15 cellular contexts compared by ENCODE assay signal in genomic region chr15:63835211-63835568, GRCh38. TPM values are rescaled to one million over a fixed set of nuclear protein-coding genes. Genes with fewer than 3 reads are reported as not detected.
A peak's percentile ranks its signal among the peaks of the same experiment; 100 is the strongest.
DNase-seq lines count a peak whose midpoint lies in the region; ATAC-seq, FAIRE-seq and TF ChIP-seq lines count a peak whose summit lies in the region.
"Had no signal": no experiment of that assay in that cellular context is flagged by ENCODE, and none has a peak within 500 bp of the region (broad histone marks: within the 10 kb centered on the region; RNA-seq: fewer than 3 reads in every experiment).

No MANE protein-coding gene starts in this region.

- POLR2A ChIA-PET in HepG2 (lab: Yijun Ruan, JAX) = no interaction called here

- CTCF ChIA-PET in HepG2 (lab: Yijun Ruan, JAX; ENCODE audit: low intra/inter-chr PET ratio, low total read pairs) = no interaction called here

- no peak overlapping the region for H3K4me2 ChIP-seq in HepG2 (ENCODE audit: low read depth, low read length)
- H3K4me2 ChIP-seq in Loucy (ENCODE audit: low read depth, low read length, poor library complexity, severe bottlenecking) = peak overlapping the region; percentile 89

- H3K79me2 ChIP-seq in HepG2 (ENCODE audit: insufficient read depth, low read length) (peaks cover 27% of the 10 kb centered on the region), Loucy (ENCODE audit: insufficient read depth, low read length) (peaks cover 39% of the 10 kb centered on the region)

- H4K20me1 ChIP-seq in HepG2 (ENCODE audit: insufficient read depth, low read length) = no peaks in the 10 kb centered on the region
- peaks cover 18% of the 10 kb centered on the region for H4K20me1 ChIP-seq in Loucy (ENCODE audit: insufficient read depth, low read length, poor library complexity, severe bottlenecking)

- no peaks in the 10 kb centered on the region for H3K9me2 ChIP-seq in Loucy (replicated peaks; ENCODE audit: low read depth, low read length)
- H3K9me2 ChIP-seq: SK-N-SH had no signal

- H2AFZ ChIP-seq in HepG2 (ENCODE audit: low read length) = no peak overlapping the region
- H2AFZ ChIP-seq in Loucy (ENCODE audit: low read length) = no peak overlapping the region

- DNase-seq in HepG2 (ENCODE audit: low spot score) (no peak), right lobe of liver (no peak), erythroblast (lab: John Stamatoyannopoulos, UW) (peak; percentile 35 to 69), HK-2 (ENCODE audit: unreplicated experiment) (no peak)
- DNase-seq: brain microvascular endothelial cell, DMS 273 treated with DMSO at 0.1 percent for 48 hours, H7, NCI-H1436, SK-N-SH, spleen had no signal

- TF ChIP-seq EP300 in HepG2 (IDR thresholded peaks at IDR 0.05; ENCODE audit: low read depth in 2 of 2, low read length in 2 of 2) = no peak
- TF ChIP-seq EP300 in HepG2 (CRISPR knock-in tag; IDR thresholded peaks at IDR 0.05; ENCODE audit: borderline replicate concordance) = no peak

- intact Hi-C loops in HepG2 (cut with micrococcal nuclease; ENCODE audit: unreplicated experiment) (no loop called here), right lobe of liver (cut with DNase I) (no loop called here)

- in situ Hi-C loops in HepG2 (cut with HindIII; ENCODE audit: extremely low pct_ligation_motif_present, low pct_unique_long_range_greater_than_20kb) = no loop called here

- H3K36me3 ChIP-seq in HepG2 (replicated peaks in 1 of 2; ENCODE audit: control insufficient read depth in 1 of 2, insufficient read depth in 2 of 2, low read length in 2 of 2) (no peaks in the 10 kb centered on the region), right lobe of liver (no peaks in the 10 kb centered on the region), Loucy (ENCODE audit: insufficient read depth, low read length) (no peaks in the 10 kb centered on the region)
- H3K36me3 ChIP-seq: brain microvascular endothelial cell, spleen had no signal

- H3K9me3 ChIP-seq in HepG2 (ENCODE audit: low read length) (no peaks in the 10 kb centered on the region), right lobe of liver (no peaks in the 10 kb centered on the region), Loucy (ENCODE audit: insufficient read depth, low read depth, low read length) (no peaks in the 10 kb centered on the region)
- H3K9me3 ChIP-seq: SK-N-SH, spleen had no signal

- H3K9ac ChIP-seq in HepG2 (ENCODE audit: insufficient read depth, low read depth, low read length) (no peak overlapping the region), Loucy (ENCODE audit: low read depth, low read length, poor library complexity, severe bottlenecking) (no peak overlapping the region)

- ATAC-seq in HepG2 (no peak), right lobe of liver (no peak), GM21360 (IDR thresholded peaks at IDR 0.05; ENCODE audit: unreplicated experiment) (no peak), GM21526 (IDR thresholded peaks at IDR 0.05; ENCODE audit: low FRiP score, unreplicated experiment) (no peak)

- H3K4me1 ChIP-seq in HepG2 (ENCODE audit: insufficient read depth, low read length) (peaks cover 31% of the 10 kb centered on the region), right lobe of liver (peaks cover 0 to 21% (median 4%) of the 10 kb centered on the region in 4 donors), Loucy (ENCODE audit: insufficient read depth, low read length, poor library complexity, severe bottlenecking) (peaks cover 35% of the 10 kb centered on the region)

- no TSS peak for BruUV-seq in HepG2 (replicated peaks; lab: Mats Ljungman, UMichigan)

- FAIRE-seq in HepG2 (lab: Jason Lieb, UNC) = no peak
- FAIRE-seq: RCC 7860, TTC549 had no signal

- TF ChIP-seq POLR2A in HepG2 (IDR thresholded peaks at IDR 0.05; ENCODE audit: insufficient read depth in 1 of 2, low read depth in 2 of 2, low read length in 2 of 2) (no peak), right lobe of liver (IDR thresholded peaks at IDR 0.05) (no peak), erythroblast (IDR thresholded peaks at IDR 0.05; ENCODE audit: low read length) (no peak)

- no peak for TF ChIP-seq RAD21 in HepG2 (CRISPR knock-in tag; IDR thresholded peaks at IDR 0.05)

- H3F3A ChIP-seq in Loucy (ENCODE audit: low read depth) = no peaks in the 10 kb centered on the region

- H3K27ac ChIP-seq in HepG2 (ENCODE audit: extremely low read length, insufficient read depth, low read length) (no peak overlapping the region), right lobe of liver (no peak overlapping the region)
- H3K27ac ChIP-seq: brain microvascular endothelial cell had no signal

- TF ChIP-seq CTCF in HepG2 (CRISPR knock-in tag; IDR thresholded peaks at IDR 0.05) (no peak), right lobe of liver (IDR thresholded peaks at IDR 0.05) (no peak), Loucy (conservative IDR thresholded peaks at IDR 0.05; ENCODE audit: low read length) (no peak)

- whole genome bisulfite sequencing in HepG2 (ENCODE audit: low lambda C conversion rate) = 96% methylated on average over 2 of the region's 2 CpGs
- 100% methylated on average over 2 of the region's 2 CpGs for WGBS in right lobe of liver (ENCODE audit: insufficient coverage, low coverage, low lambda C conversion rate, missing lambda C conversion rate)

- H3K27me3 ChIP-seq in HepG2 (ENCODE audit: control insufficient read depth in 1 of 2, insufficient read depth in 2 of 2, low read length in 2 of 2) = no peaks in the 10 kb centered on the region
- no peaks in the 10 kb centered on the region for H3K27me3 ChIP-seq in right lobe of liver
- H3K27me3 ChIP-seq in Loucy (ENCODE audit: insufficient read depth, low read length, poor library complexity, severe bottlenecking) = no peaks in the 10 kb centered on the region
- H3K27me3 ChIP-seq: brain microvascular endothelial cell, spleen had no signal

- no peak overlapping the region for H3K4me3 ChIP-seq in HepG2 (replicated peaks in 1 of 3; ENCODE audit: insufficient read depth in 1 of 3, low read depth in 2 of 3, low read length in 3 of 3)
- H3K4me3 ChIP-seq in right lobe of liver = no peak overlapping the region
- H3K4me3 ChIP-seq in Loucy (ENCODE audit: low read length, poor library complexity, severe bottlenecking) = no peak overlapping the region

TF ChIP-seq in HepG2, 621 proteins besides CTCF, POLR2A, EP300 and RAD21:
- TF ChIP-seq ATF7 (IDR thresholded peaks at IDR 0.05) (peak; percentile 74), ATF7 (CRISPR knock-in tag; IDR thresholded peaks at IDR 0.05) (no peak), ZNF468 (CRISPR knock-in tag; IDR thresholded peaks at IDR 0.05) (no peak)

RNA-seq across cellular contexts. Expression of gene HERC1, which starts 1.4 kb away (rescaled TPM):
- 38.6 and 62.2 TPM in 2 replicates for total RNA-seq in HepG2 (2016; rRNA removed; fragmentation: Illumina TruSeq; extraction: Trizol)
- 22.0 and 23.8 TPM in 2 replicates for total RNA-seq in HepG2 (2016; cell fraction: cytosol; rRNA removed; fragmentation: Illumina TruSeq; extraction: Trizol; ENCODE audit: low read depth)
- 41.2 and 56.2 TPM in 2 replicates for total RNA-seq in HepG2 (2016; cell fraction: insoluble cytoplasmic fraction; rRNA removed; fragmentation: Illumina TruSeq; extraction: Trizol)
- 16.5 and 18.5 TPM in 2 replicates for total RNA-seq in HepG2 (2016; cell fraction: membrane; rRNA removed; fragmentation: Illumina TruSeq; extraction: Trizol)
- 39.5 and 40.7 TPM in 2 replicates for total RNA-seq in HepG2 (2016; cell fraction: nucleus; rRNA removed; fragmentation: Illumina TruSeq; extraction: Trizol)
- polyA plus RNA-seq in HepG2 (2011; rRNA removed) = 12.1 and 20.8 TPM in 2 replicates
- 13.7 and 17.3 TPM in 2 replicates for polyA plus RNA-seq in HepG2 (2011; cell fraction: cytosol; rRNA removed)
- polyA plus RNA-seq in HepG2 (2011; cell fraction: nucleus; rRNA removed) = 30.6 and 37.2 TPM in 2 replicates
- 17.2 and 22.8 TPM in 2 replicates for polyA plus RNA-seq in HepG2 (2012)
- polyA plus RNA-seq in HepG2 (2016; cell fraction: cytosol; fragmentation: Illumina TruSeq; extraction: Trizol; ENCODE audit: low read depth) = 0.95 and 1.4 TPM in 2 replicates
- 26.3 and 30.6 TPM in 2 replicates for polyA plus RNA-seq in HepG2 (2016; cell fraction: insoluble cytoplasmic fraction; fragmentation: Illumina TruSeq; extraction: Trizol; ENCODE audit: low read depth)
- 2.7 and 3.0 TPM in 2 replicates for polyA plus RNA-seq in HepG2 (2016; cell fraction: membrane; fragmentation: Illumina TruSeq; extraction: Trizol; ENCODE audit: low read depth)
- polyA plus RNA-seq in HepG2 (2016; cell fraction: nucleus; fragmentation: Illumina TruSeq; extraction: Trizol; ENCODE audit: insufficient read depth, low read depth) = 16.0 and 24.1 TPM in 2 replicates
- polyA minus RNA-seq in HepG2 (2011; rRNA and poly(A)+ RNA removed; ENCODE audit: low replicate concordance) = 51.5 and 96.6 TPM in 2 replicates
- polyA minus RNA-seq in HepG2 (2011; cell fraction: cytosol; rRNA and poly(A)+ RNA removed) = 35.2 and 36.6 TPM in 2 replicates
- 68.0 and 72.2 TPM in 2 replicates for polyA minus RNA-seq in HepG2 (2011; cell fraction: nucleus; rRNA and poly(A)+ RNA removed)
- 10 to 100 TPM; 35.1 to 46.2 (median 38.0) TPM for total RNA-seq in right lobe of liver

Comparison
In these comparisons a context has a peak if more than half of its experiments do, and no peak if none do; other contexts are left out.
1. DNase-seq: peak in erythroblast (2 of 2); none in HepG2 (single experiment), right lobe of liver (0 of 3) and HK-2 (single experiment).